1 cellular context compared by ENCODE assay signal in the genomic region with DNA sequence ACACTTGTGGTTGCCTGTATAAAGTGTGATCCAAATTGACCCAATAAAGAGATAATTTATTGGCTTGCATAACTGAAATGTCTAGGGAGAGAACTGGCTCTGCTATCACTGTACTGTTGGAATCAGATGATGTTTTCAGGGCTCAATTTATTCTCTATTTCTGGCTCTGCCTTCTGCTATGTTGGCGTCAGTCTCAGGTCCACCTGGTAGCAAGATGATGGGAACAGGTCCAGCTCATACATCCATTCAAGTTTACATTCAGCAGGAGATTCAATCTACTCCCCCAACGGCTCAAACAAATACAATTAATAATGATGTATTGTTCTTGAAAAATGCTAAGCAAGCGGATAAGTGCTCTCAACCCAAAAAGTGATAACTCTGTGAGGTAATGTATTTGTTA.
TF ChIP-seq lines count a peak whose summit lies in the region.

No MANE protein-coding gene starts in this region.

TF ChIP-seq in SK-N-SH treated with all-trans-retinoic acid at 6 μM for 48 hours, 23 proteins besides CTCF, POLR2A, EP300 and RAD21 (continued from another document):
- TF ChIP-seq CREB5 (CRISPR knock-in tag; IDR thresholded peaks at IDR 0.05; ENCODE audit: low read depth), result no peak
- no peak for TF ChIP-seq ZNF70 (CRISPR knock-in tag; IDR thresholded peaks at IDR 0.05)
- no peak for TF ChIP-seq ZNF8 (CRISPR knock-in tag; IDR thresholded peaks at IDR 0.05)
- TF ChIP-seq OSR1 (CRISPR knock-in tag; IDR thresholded peaks at IDR 0.05), result no peak
- no peak for TF ChIP-seq PPARA (CRISPR knock-in tag; IDR thresholded peaks at IDR 0.05; ENCODE audit: borderline replicate concordance)
- TF ChIP-seq ESRRG (CRISPR knock-in tag; IDR thresholded peaks at IDR 0.05), result no peak
